6 cellular contexts compared by ENCODE assay signal in the genomic region with DNA sequence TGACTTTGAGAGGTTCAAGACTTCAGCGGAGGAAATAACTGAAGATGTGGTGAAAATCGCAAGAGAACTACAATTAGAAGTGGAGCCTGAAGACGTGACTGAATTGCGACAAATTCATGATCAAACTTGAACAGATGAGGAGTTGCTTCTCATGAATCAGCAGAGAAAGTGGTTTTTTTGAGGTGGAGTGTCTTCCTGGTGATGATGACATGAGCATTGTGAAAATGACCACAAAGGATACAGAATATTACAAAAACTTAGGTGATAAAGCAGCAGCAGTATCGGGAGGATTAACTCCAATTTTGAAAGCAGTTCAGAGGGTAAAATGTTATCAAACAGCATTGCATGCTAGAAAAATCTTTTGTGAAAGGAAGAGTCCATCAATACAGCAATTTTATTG.
DNase-seq lines count a peak whose midpoint lies in the region; ATAC-seq and TF ChIP-seq lines count a peak whose summit lies in the region.
"Not testable (repeated sequence)": the region's sequence is repeated elsewhere in the genome, so short reads cannot be mapped to it uniquely, and the experiment has no call there.

No MANE protein-coding gene starts in this region.

- not testable (repeated sequence) for TF ChIP-seq CTCF in natural killer cell (IDR thresholded peaks at IDR 0.05)

- not testable (repeated sequence) for H3K4me3 Mint-ChIP-seq in activated CD4-positive, alpha-beta T cell treated with anti-CD3 and anti-CD28 coated beads for 36 hours; activated CD8-positive, alpha-beta memory T cell treated with anti-CD3 and anti-CD28 coated beads, Interleukin-2, amount 10 ng/mL, durations not matched to agents 7 days and 5 days; central memory CD8-positive, alpha-beta T cell; natural killer cell; stimulated activated effector memory CD8-positive, alpha-beta T cell treated with anti-CD3 and anti-CD28 coated beads, Interleukin-12 subunit alpha, Interleukin-12 subunit beta, amount 100 ng/mL, for 72 hours

- not testable (repeated sequence) for H3K27me3 Mint-ChIP-seq in activated CD4-positive, alpha-beta T cell treated with anti-CD3 and anti-CD28 coated beads for 36 hours
- peaks cover 38% of the 10 kb centered on the region for H3K27me3 Mint-ChIP-seq in activated CD8-positive, alpha-beta memory T cell treated with anti-CD3 and anti-CD28 coated beads, Interleukin-2, amount 10 ng/mL, durations not matched to agents 7 days and 5 days
- H3K27me3 Mint-ChIP-seq in central memory CD8-positive, alpha-beta T cell, result peaks cover 16% of the 10 kb centered on the region
- H3K27me3 Mint-ChIP-seq in natural killer cell (ENCODE audit: low read depth in 2 of 2), result peaks cover 23 to 45% of the 10 kb centered on the region in 2 donors

- not testable (repeated sequence) for H3K36me3 Mint-ChIP-seq in activated CD4-positive, alpha-beta T cell treated with anti-CD3 and anti-CD28 coated beads for 36 hours (ENCODE audit: low read depth); activated CD8-positive, alpha-beta memory T cell treated with anti-CD3 and anti-CD28 coated beads, Interleukin-2, amount 10 ng/mL, durations not matched to agents 7 days and 5 days; activated naive CD4-positive, alpha-beta T cell treated with anti-CD3 and anti-CD28 coated beads, Interleukin-2, amount 50 U/mL, for 72 hours; central memory CD8-positive, alpha-beta T cell (ENCODE audit: insufficient read depth); natural killer cell; stimulated activated effector memory CD8-positive, alpha-beta T cell treated with anti-CD3 and anti-CD28 coated beads, Interleukin-12 subunit alpha, Interleukin-12 subunit beta, amount 100 ng/mL, for 72 hours

- CTCF ChIA-PET in activated CD4-positive, alpha-beta T cell treated with anti-CD3 and anti-CD28 coated beads for 36 hours (lab: Charles Lee); activated CD8-positive, alpha-beta memory T cell treated with anti-CD3 and anti-CD28 coated beads, Interleukin-2, amount 10 ng/mL, durations not matched to agents 7 days and 5 days (lab: Charles Lee): not testable (repeated sequence)

- not testable (repeated sequence) for H3K27ac Mint-ChIP-seq in activated CD4-positive, alpha-beta T cell treated with anti-CD3 and anti-CD28 coated beads for 36 hours; activated CD8-positive, alpha-beta memory T cell treated with anti-CD3 and anti-CD28 coated beads, Interleukin-2, amount 10 ng/mL, durations not matched to agents 7 days and 5 days; activated naive CD4-positive, alpha-beta T cell treated with anti-CD3 and anti-CD28 coated beads, Interleukin-2, amount 50 U/mL, for 72 hours; central memory CD8-positive, alpha-beta T cell (ENCODE audit: low read depth); natural killer cell; stimulated activated effector memory CD8-positive, alpha-beta T cell treated with anti-CD3 and anti-CD28 coated beads, Interleukin-12 subunit alpha, Interleukin-12 subunit beta, amount 100 ng/mL, for 72 hours

- H3K9me3 Mint-ChIP-seq in activated CD4-positive, alpha-beta T cell treated with anti-CD3 and anti-CD28 coated beads for 36 hours (ENCODE audit: low read depth); activated CD8-positive, alpha-beta memory T cell treated with anti-CD3 and anti-CD28 coated beads, Interleukin-2, amount 10 ng/mL, durations not matched to agents 7 days and 5 days (ENCODE audit: low read depth); activated naive CD4-positive, alpha-beta T cell treated with anti-CD3 and anti-CD28 coated beads, Interleukin-2, amount 50 U/mL, for 72 hours; central memory CD8-positive, alpha-beta T cell; natural killer cell; stimulated activated effector memory CD8-positive, alpha-beta T cell treated with anti-CD3 and anti-CD28 coated beads, Interleukin-12 subunit alpha, Interleukin-12 subunit beta, amount 100 ng/mL, for 72 hours: not testable (repeated sequence)

- DNase-seq in activated CD4-positive, alpha-beta T cell treated with anti-CD3 and anti-CD28 coated beads for 36 hours; activated CD8-positive, alpha-beta memory T cell treated with anti-CD3 and anti-CD28 coated beads, Interleukin-2, amount 10 ng/mL, durations not matched to agents 7 days and 5 days; activated naive CD4-positive, alpha-beta T cell treated with anti-CD3 and anti-CD28 coated beads, Interleukin-2, amount 50 U/mL, for 72 hours (ENCODE audit: low spot score in 2 of 2); central memory CD8-positive, alpha-beta T cell (ENCODE audit: low spot score in 2 of 2); natural killer cell; stimulated activated effector memory CD8-positive, alpha-beta T cell treated with anti-CD3 and anti-CD28 coated beads, Interleukin-12 subunit alpha, Interleukin-12 subunit beta, amount 100 ng/mL, for 72 hours (ENCODE audit: low spot score in 2 of 2): not testable (repeated sequence)

- ATAC-seq in activated CD4-positive, alpha-beta T cell treated with anti-CD3 and anti-CD28 coated beads for 36 hours, result peak; percentile 66
- peak; percentile 64 for ATAC-seq in activated CD8-positive, alpha-beta memory T cell treated with anti-CD3 and anti-CD28 coated beads, Interleukin-2, amount 10 ng/mL, durations not matched to agents 7 days and 5 days
- ATAC-seq in activated naive CD4-positive, alpha-beta T cell treated with anti-CD3 and anti-CD28 coated beads, Interleukin-2, amount 50 U/mL, for 72 hours, result peak; percentile 54 to 76
- ATAC-seq in central memory CD8-positive, alpha-beta T cell (replicated peaks; ENCODE audit: extremely low read depth, poor library complexity, severe bottlenecking), result peak; percentile 43
- peak; percentile 62 to 85 (median 74) for ATAC-seq in natural killer cell
- ATAC-seq in stimulated activated effector memory CD8-positive, alpha-beta T cell treated with anti-CD3 and anti-CD28 coated beads, Interleukin-12 subunit alpha, Interleukin-12 subunit beta, amount 100 ng/mL, for 72 hours, result peak; percentile 88

- intact Hi-C loops in activated CD4-positive, alpha-beta T cell treated with anti-CD3 and anti-CD28 coated beads for 36 hours (cut with DNase I, micrococcal nuclease); natural killer cell (cut with micrococcal nuclease): not testable (repeated sequence)

- not testable (repeated sequence) for H3K4me1 Mint-ChIP-seq in activated CD4-positive, alpha-beta T cell treated with anti-CD3 and anti-CD28 coated beads for 36 hours; activated CD8-positive, alpha-beta memory T cell treated with anti-CD3 and anti-CD28 coated beads, Interleukin-2, amount 10 ng/mL, durations not matched to agents 7 days and 5 days; central memory CD8-positive, alpha-beta T cell; natural killer cell; stimulated activated effector memory CD8-positive, alpha-beta T cell treated with anti-CD3 and anti-CD28 coated beads, Interleukin-12 subunit alpha, Interleukin-12 subunit beta, amount 100 ng/mL, for 72 hours

- POLR2A ChIA-PET in activated CD4-positive, alpha-beta T cell treated with anti-CD3 and anti-CD28 coated beads for 36 hours (lab: Charles Lee), result not testable (repeated sequence)
